1 cellular context compared by ENCODE assay signal in genomic region chr14:75196468-75196867, GRCh38.
TF ChIP-seq lines count a peak whose summit lies in the region.

No MANE protein-coding gene starts in this region.

TF ChIP-seq in HepG2, 621 proteins besides CTCF, POLR2A, EP300 and RAD21 (continued from another document and continues in another):
- 0 out of 2 replicates have a peak, but pooled peaks have one; percentile 36 for TF ChIP-seq ZMYM4 (CRISPR knock-in tag; IDR thresholded peaks at IDR 0.05)
- no peak for TF ChIP-seq ZNF615 (CRISPR knock-in tag; IDR thresholded peaks at IDR 0.05; ENCODE audit: borderline replicate concordance)
- TF ChIP-seq MXD3 (CRISPR knock-in tag; IDR thresholded peaks at IDR 0.05) = no peak
- TF ChIP-seq FOSL2 (CRISPR knock-in tag; IDR thresholded peaks at IDR 0.05) = peak; percentile 76
- peak; percentile 52; the same call in 1 of the 2 replicates for TF ChIP-seq KDM4B (CRISPR knock-in tag; IDR thresholded peaks at IDR 0.05)
- TF ChIP-seq ZNF430 (CRISPR knock-in tag; IDR thresholded peaks at IDR 0.05) = peak; percentile 62; the same call in 1 of the 2 replicates
- no peak for TF ChIP-seq ZNF260 (CRISPR knock-in tag; IDR thresholded peaks at IDR 0.05; ENCODE audit: borderline replicate concordance, low read depth)
- no peak for TF ChIP-seq ZNF12 (CRISPR knock-in tag; IDR thresholded peaks at IDR 0.05)
- TF ChIP-seq NR2F1 (CRISPR knock-in tag; IDR thresholded peaks at IDR 0.05) = peak in 1 of 2 experiments; percentile 53; a peak in 1 of 4 replicates
- 0 out of 2 replicates have a peak, but pooled peaks have one; percentile 48 for TF ChIP-seq RFXANK (CRISPR knock-in tag; IDR thresholded peaks at IDR 0.05)
- TF ChIP-seq GATAD2A (CRISPR knock-in tag; IDR thresholded peaks at IDR 0.05) = peak; percentile 90
- peak; percentile 56; the same call in 1 of the 2 replicates for TF ChIP-seq ATF7-NPFF (CRISPR knock-in tag; IDR thresholded peaks at IDR 0.05; ENCODE audit: low read depth)
- TF ChIP-seq PRMT3 (CRISPR knock-in tag; IDR thresholded peaks at IDR 0.05; ENCODE audit: borderline replicate concordance, low read depth) = 0 out of 2 replicates have a peak, but pooled peaks have one; percentile 52
- TF ChIP-seq ISL2 (CRISPR knock-in tag; IDR thresholded peaks at IDR 0.05) = peak; percentile 96
- no peak for TF ChIP-seq POLR2AphosphoS5 (IDR thresholded peaks at IDR 0.05; ENCODE audit: low read depth, low read length)
- TF ChIP-seq ZBTB20 (CRISPR knock-in tag; IDR thresholded peaks at IDR 0.05; ENCODE audit: borderline replicate concordance, low read depth) = peak; percentile 94; the same call in 1 of the 2 replicates
- no peak for TF ChIP-seq ZNF121 (CRISPR knock-in tag; IDR thresholded peaks at IDR 0.05)
- peak; percentile 99 for TF ChIP-seq ELF3 (CRISPR knock-in tag; IDR thresholded peaks at IDR 0.05)
- peak; percentile 81 for TF ChIP-seq BORCS8-MEF2B (CRISPR knock-in tag; IDR thresholded peaks at IDR 0.05)
- TF ChIP-seq ZNF646 (CRISPR knock-in tag; IDR thresholded peaks at IDR 0.05) = no peak
- peak; percentile 95 for TF ChIP-seq MLX (CRISPR knock-in tag; IDR thresholded peaks at IDR 0.05)
- TF ChIP-seq POGK (CRISPR knock-in tag; conservative IDR thresholded peaks at IDR 0.05) = 0 out of 2 replicates have a peak, but pooled peaks have one; percentile 34
- no peak for TF ChIP-seq ZNF329 (CRISPR knock-in tag; IDR thresholded peaks at IDR 0.05; ENCODE audit: low read depth)
- no peak for TF ChIP-seq KAT7 (CRISPR knock-in tag; IDR thresholded peaks at IDR 0.05; ENCODE audit: borderline replicate concordance)
- TF ChIP-seq TBX3 (IDR thresholded peaks at IDR 0.05; ENCODE audit: borderline replicate concordance) = peak; percentile 99
- TF ChIP-seq ZNF281 (CRISPR knock-in tag; IDR thresholded peaks at IDR 0.05; ENCODE audit: borderline replicate concordance) = peak; percentile 74; the same call in 1 of the 2 replicates
- TF ChIP-seq KDM2A (CRISPR knock-in tag; IDR thresholded peaks at IDR 0.05; ENCODE audit: borderline replicate concordance, low read depth) = 0 out of 2 replicates have a peak, but pooled peaks have one; percentile 43
- TF ChIP-seq EEA1 (CRISPR knock-in tag; IDR thresholded peaks at IDR 0.05; ENCODE audit: borderline replicate concordance) = no peak
- peak; percentile 54 for TF ChIP-seq ZNF644 (CRISPR knock-in tag; IDR thresholded peaks at IDR 0.05; ENCODE audit: low read depth)
- peak; percentile 85 for TF ChIP-seq HDAC1 (CRISPR knock-in tag; IDR thresholded peaks at IDR 0.05)
- no peak for TF ChIP-seq RFX5 (IDR thresholded peaks at IDR 0.05; ENCODE audit: low read depth, low read length)
- TF ChIP-seq ZNF614 (CRISPR knock-in tag; IDR thresholded peaks at IDR 0.05; ENCODE audit: borderline replicate concordance) = peak; percentile 71; the same call in 1 of the 2 replicates
- peak; percentile 98 for TF ChIP-seq ETV5 (CRISPR knock-in tag; IDR thresholded peaks at IDR 0.05; ENCODE audit: borderline replicate concordance)
- TF ChIP-seq THAP9 (CRISPR knock-in tag; IDR thresholded peaks at IDR 0.05; ENCODE audit: borderline replicate concordance) = no peak
- TF ChIP-seq ZC3H13 (CRISPR knock-in tag; IDR thresholded peaks at IDR 0.05) = peak; percentile 63; the same call in 1 of the 2 replicates
- 0 out of 2 replicates have a peak, but pooled peaks have one; percentile 50 for TF ChIP-seq ZNF547 (CRISPR knock-in tag; IDR thresholded peaks at IDR 0.05)
- TF ChIP-seq ZNF562 (CRISPR knock-in tag; IDR thresholded peaks at IDR 0.05; ENCODE audit: borderline replicate concordance) = no peak
- TF ChIP-seq PITX1 (CRISPR knock-in tag; IDR thresholded peaks at IDR 0.05) = peak; percentile 94
- peak; percentile 92 for TF ChIP-seq SAP130 (CRISPR knock-in tag; IDR thresholded peaks at IDR 0.05; ENCODE audit: low read depth)
- peak; percentile 81; the same call in 1 of the 2 replicates for TF ChIP-seq ZNF772 (CRISPR knock-in tag; IDR thresholded peaks at IDR 0.05)
- peak; percentile 64; the same call in 1 of the 2 replicates for TF ChIP-seq FOXA1 (IDR thresholded peaks at IDR 0.05)
- peak; percentile 99 for TF ChIP-seq FOXA1 (CRISPR knock-in tag; IDR thresholded peaks at IDR 0.05)
- TF ChIP-seq ZNF709 (CRISPR knock-in tag; IDR thresholded peaks at IDR 0.05) = no peak
- TF ChIP-seq ZNF639 (CRISPR knock-in tag; conservative IDR thresholded peaks at IDR 0.05) = peak; percentile 51; the same call in 1 of the 2 replicates
- peak; percentile 75 for TF ChIP-seq TCF7 (IDR thresholded peaks at IDR 0.05; ENCODE audit: low read depth)
- TF ChIP-seq KLF9 (CRISPR knock-in tag; IDR thresholded peaks at IDR 0.05; ENCODE audit: low read depth) = 0 out of 2 replicates have a peak, but pooled peaks have one; percentile 90
- TF ChIP-seq ZNF253 (CRISPR knock-in tag; IDR thresholded peaks at IDR 0.05; ENCODE audit: borderline replicate concordance) = no peak
- peak; percentile 99 for TF ChIP-seq ZNF503 (CRISPR knock-in tag; IDR thresholded peaks at IDR 0.05)
- peak; percentile 69; the same call in 1 of the 2 replicates for TF ChIP-seq ZMAT3 (CRISPR knock-in tag; conservative IDR thresholded peaks at IDR 0.05)
